In the genomic region with DNA sequence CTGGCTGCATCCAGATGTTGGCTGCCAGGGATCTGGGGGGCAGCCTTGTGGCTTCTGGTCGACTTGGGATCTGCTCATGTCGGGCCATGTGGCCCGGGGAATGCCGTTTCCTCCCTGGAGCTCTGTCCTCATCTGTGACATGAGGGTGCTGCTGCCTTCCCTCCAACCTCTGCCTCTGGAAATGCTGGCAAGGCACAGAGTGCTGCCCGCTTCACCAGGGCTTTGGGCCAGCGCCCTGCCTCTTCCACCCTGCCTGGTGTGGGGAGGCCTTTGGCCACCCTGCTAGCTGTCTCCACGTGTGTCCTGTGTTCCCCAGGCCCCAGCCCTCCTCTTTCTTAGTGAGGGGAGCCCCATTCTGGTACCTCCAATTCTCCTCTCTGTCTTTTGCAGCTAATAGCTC, we compare ENCODE assay signal across 1 cellular context.
TF ChIP-seq lines count a peak whose summit lies in the region.

No MANE protein-coding gene starts in this region.

TF ChIP-seq in GM23338, 12 proteins besides CTCF, POLR2A, EP300 and RAD21 (continued from another document):
- TF ChIP-seq NANOG (IDR thresholded peaks at IDR 0.05; ENCODE audit: borderline replicate concordance): no peak
- TF ChIP-seq JUNB (IDR thresholded peaks at IDR 0.05; ENCODE audit: unreplicated experiment): no peak
- TF ChIP-seq EZH2 (IDR thresholded peaks at IDR 0.05; ENCODE audit: low read depth, unreplicated experiment): no peak
- no peak for TF ChIP-seq STAT1 (IDR thresholded peaks at IDR 0.05; ENCODE audit: unreplicated experiment)
- no peak for TF ChIP-seq EZH2phosphoT487 (IDR thresholded peaks at IDR 0.05; ENCODE audit: unreplicated experiment)
- TF ChIP-seq, protein P1, sequence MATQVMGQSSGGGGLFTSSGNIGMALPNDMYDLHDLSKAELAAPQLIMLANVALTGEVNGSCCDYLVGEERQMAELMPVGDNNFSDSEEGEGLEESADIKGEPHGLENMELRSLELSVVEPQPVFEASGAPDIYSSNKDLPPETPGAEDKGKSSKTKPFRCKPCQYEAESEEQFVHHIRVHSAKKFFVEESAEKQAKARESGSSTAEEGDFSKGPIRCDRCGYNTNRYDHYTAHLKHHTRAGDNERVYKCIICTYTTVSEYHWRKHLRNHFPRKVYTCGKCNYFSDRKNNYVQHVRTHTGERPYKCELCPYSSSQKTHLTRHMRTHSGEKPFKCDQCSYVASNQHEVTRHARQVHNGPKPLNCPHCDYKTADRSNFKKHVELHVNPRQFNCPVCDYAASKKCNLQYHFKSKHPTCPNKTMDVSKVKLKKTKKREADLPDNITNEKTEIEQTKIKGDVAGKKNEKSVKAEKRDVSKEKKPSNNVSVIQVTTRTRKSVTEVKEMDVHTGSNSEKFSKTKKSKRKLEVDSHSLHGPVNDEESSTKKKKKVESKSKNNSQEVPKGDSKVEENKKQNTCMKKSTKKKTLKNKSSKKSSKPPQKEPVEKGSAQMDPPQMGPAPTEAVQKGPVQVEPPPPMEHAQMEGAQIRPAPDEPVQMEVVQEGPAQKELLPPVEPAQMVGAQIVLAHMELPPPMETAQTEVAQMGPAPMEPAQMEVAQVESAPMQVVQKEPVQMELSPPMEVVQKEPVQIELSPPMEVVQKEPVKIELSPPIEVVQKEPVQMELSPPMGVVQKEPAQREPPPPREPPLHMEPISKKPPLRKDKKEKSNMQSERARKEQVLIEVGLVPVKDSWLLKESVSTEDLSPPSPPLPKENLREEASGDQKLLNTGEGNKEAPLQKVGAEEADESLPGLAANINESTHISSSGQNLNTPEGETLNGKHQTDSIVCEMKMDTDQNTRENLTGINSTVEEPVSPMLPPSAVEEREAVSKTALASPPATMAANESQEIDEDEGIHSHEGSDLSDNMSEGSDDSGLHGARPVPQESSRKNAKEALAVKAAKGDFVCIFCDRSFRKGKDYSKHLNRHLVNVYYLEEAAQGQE (IDR thresholded peaks at IDR 0.05; ENCODE audit: unreplicated experiment): no peak
- TF ChIP-seq ZNF114 (CRISPR knock-in tag; IDR thresholded peaks at IDR 0.05): no peak
- TF ChIP-seq, protein P2, sequence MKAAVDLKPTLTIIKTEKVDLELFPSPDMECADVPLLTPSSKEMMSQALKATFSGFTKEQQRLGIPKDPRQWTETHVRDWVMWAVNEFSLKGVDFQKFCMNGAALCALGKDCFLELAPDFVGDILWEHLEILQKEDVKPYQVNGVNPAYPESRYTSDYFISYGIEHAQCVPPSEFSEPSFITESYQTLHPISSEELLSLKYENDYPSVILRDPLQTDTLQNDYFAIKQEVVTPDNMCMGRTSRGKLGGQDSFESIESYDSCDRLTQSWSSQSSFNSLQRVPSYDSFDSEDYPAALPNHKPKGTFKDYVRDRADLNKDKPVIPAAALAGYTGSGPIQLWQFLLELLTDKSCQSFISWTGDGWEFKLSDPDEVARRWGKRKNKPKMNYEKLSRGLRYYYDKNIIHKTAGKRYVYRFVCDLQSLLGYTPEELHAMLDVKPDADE (IDR thresholded peaks at IDR 0.05): no peak
- TF ChIP-seq ZNF331 (CRISPR knock-in tag; IDR thresholded peaks at IDR 0.05; ENCODE audit: low read depth): no peak
- TF ChIP-seq, protein P3, sequence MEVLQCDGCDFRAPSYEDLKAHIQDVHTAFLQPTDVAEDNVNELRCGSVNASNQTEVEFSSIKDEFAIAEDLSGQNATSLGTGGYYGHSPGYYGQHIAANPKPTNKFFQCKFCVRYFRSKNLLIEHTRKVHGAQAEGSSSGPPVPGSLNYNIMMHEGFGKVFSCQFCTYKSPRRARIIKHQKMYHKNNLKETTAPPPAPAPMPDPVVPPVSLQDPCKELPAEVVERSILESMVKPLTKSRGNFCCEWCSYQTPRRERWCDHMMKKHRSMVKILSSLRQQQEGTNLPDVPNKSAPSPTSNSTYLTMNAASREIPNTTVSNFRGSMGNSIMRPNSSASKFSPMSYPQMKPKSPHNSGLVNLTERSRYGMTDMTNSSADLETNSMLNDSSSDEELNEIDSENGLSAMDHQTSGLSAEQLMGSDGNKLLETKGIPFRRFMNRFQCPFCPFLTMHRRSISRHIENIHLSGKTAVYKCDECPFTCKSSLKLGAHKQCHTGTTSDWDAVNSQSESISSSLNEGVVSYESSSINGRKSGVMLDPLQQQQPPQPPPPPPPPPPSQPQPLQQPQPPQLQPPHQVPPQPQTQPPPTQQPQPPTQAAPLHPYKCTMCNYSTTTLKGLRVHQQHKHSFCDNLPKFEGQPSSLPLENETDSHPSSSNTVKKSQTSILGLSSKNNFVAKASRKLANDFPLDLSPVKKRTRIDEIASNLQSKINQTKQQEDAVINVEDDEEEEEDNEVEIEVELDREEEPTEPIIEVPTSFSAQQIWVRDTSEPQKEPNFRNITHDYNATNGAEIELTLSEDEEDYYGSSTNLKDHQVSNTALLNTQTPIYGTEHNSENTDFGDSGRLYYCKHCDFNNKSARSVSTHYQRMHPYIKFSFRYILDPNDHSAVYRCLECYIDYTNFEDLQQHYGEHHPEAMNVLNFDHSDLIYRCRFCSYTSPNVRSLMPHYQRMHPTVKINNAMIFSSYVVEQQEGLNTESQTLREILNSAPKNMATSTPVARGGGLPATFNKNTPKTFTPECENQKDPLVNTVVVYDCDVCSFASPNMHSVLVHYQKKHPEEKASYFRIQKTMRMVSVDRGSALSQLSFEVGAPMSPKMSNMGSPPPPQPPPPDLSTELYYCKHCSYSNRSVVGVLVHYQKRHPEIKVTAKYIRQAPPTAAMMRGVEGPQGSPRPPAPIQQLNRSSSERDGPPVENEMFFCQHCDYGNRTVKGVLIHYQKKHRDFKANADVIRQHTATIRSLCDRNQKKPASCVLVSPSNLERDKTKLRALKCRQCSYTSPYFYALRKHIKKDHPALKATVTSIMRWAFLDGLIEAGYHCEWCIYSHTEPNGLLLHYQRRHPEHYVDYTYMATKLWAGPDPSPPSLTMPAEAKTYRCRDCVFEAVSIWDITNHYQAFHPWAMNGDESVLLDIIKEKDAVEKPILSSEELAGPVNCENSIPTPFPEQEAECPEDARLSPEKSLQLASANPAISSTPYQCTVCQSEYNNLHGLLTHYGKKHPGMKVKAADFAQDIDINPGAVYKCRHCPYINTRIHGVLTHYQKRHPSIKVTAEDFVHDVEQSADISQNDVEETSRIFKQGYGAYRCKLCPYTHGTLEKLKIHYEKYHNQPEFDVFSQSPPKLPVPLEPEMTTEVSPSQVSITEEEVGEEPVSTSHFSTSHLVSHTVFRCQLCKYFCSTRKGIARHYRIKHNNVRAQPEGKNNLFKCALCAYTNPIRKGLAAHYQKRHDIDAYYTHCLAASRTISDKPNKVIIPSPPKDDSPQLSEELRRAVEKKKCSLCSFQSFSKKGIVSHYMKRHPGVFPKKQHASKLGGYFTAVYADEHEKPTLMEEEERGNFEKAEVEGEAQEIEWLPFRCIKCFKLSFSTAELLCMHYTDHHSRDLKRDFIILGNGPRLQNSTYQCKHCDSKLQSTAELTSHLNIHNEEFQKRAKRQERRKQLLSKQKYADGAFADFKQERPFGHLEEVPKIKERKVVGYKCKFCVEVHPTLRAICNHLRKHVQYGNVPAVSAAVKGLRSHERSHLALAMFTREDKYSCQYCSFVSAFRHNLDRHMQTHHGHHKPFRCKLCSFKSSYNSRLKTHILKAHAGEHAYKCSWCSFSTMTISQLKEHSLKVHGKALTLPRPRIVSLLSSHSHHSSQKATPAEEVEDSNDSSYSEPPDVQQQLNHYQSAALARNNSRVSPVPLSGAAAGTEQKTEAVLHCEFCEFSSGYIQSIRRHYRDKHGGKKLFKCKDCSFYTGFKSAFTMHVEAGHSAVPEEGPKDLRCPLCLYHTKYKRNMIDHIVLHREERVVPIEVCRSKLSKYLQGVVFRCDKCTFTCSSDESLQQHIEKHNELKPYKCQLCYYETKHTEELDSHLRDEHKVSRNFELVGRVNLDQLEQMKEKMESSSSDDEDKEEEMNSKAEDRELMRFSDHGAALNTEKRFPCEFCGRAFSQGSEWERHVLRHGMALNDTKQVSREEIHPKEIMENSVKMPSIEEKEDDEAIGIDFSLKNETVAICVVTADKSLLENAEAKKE (CRISPR knock-in tag; IDR thresholded peaks at IDR 0.05): no peak
- no peak for TF ChIP-seq CREB1 (CRISPR knock-in tag; IDR thresholded peaks at IDR 0.05; ENCODE audit: low read depth)
